In the genomic region with DNA sequence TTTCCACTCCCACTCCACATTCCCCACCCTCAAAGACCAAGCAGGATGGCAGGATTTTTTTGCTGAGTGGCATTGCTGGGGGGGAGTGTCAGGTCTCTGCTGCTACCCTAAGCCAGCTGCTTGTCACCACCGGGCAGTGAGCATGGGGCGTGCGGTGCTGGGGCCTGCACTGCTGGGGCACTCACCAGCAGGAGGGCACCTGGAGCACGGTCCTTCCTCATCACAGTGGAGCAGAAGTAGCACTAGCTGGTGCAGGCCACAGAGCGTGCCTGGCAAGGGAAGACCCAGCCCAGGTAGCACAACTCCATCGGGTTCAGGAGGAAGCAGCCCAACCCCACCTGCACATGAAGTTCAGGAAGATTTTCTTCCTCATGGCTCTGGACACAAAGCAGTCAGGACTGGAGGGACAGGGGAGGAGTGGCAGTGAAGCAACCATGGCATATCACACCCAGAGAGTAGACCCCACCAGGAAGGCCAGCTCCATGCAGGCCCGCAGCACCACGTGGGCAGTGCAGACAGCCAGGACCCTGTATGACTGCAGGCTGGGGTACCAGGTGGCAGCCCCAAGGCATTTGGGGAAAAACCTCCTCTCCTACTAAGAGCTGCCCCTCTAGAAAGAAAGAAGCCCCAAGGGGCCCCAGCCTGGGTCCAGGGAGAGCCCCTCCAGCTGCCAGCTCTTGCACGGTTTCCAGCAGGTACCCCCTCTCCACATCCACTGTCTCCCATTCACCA, we compare ENCODE assay signal across 1 cellular context.
TF ChIP-seq lines count a peak whose summit lies in the region.

No MANE protein-coding gene starts in this region.

TF ChIP-seq in K562, 482 proteins besides CTCF, POLR2A, EP300 and RAD21:
- TF ChIP-seq, protein P1, sequence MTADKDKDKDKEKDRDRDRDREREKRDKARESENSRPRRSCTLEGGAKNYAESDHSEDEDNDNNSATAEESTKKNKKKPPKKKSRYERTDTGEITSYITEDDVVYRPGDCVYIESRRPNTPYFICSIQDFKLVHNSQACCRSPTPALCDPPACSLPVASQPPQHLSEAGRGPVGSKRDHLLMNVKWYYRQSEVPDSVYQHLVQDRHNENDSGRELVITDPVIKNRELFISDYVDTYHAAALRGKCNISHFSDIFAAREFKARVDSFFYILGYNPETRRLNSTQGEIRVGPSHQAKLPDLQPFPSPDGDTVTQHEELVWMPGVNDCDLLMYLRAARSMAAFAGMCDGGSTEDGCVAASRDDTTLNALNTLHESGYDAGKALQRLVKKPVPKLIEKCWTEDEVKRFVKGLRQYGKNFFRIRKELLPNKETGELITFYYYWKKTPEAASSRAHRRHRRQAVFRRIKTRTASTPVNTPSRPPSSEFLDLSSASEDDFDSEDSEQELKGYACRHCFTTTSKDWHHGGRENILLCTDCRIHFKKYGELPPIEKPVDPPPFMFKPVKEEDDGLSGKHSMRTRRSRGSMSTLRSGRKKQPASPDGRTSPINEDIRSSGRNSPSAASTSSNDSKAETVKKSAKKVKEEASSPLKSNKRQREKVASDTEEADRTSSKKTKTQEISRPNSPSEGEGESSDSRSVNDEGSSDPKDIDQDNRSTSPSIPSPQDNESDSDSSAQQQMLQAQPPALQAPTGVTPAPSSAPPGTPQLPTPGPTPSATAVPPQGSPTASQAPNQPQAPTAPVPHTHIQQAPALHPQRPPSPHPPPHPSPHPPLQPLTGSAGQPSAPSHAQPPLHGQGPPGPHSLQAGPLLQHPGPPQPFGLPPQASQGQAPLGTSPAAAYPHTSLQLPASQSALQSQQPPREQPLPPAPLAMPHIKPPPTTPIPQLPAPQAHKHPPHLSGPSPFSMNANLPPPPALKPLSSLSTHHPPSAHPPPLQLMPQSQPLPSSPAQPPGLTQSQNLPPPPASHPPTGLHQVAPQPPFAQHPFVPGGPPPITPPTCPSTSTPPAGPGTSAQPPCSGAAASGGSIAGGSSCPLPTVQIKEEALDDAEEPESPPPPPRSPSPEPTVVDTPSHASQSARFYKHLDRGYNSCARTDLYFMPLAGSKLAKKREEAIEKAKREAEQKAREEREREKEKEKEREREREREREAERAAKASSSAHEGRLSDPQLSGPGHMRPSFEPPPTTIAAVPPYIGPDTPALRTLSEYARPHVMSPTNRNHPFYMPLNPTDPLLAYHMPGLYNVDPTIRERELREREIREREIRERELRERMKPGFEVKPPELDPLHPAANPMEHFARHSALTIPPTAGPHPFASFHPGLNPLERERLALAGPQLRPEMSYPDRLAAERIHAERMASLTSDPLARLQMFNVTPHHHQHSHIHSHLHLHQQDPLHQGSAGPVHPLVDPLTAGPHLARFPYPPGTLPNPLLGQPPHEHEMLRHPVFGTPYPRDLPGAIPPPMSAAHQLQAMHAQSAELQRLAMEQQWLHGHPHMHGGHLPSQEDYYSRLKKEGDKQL (CRISPR knock-in tag; IDR thresholded peaks at IDR 0.05; ENCODE audit: borderline replicate concordance) = no peak
- TF ChIP-seq MIER1 (IDR thresholded peaks at IDR 0.05; ENCODE audit: low read depth) (no peak), SP1 (CRISPR knock-in tag; IDR thresholded peaks at IDR 0.05) (no peak), ZNF277 (CRISPR knock-in tag; IDR thresholded peaks at IDR 0.05; ENCODE audit: borderline replicate concordance) (no peak), HNRNPLL (IDR thresholded peaks at IDR 0.05; ENCODE audit: low read depth, low read length, poor library complexity, severe bottlenecking) (no peak), PHB (CRISPR knock-in tag; IDR thresholded peaks at IDR 0.05) (no peak), SMARCC2 (IDR thresholded peaks at IDR 0.05; ENCODE audit: low read depth) (no peak), FOXA3 (CRISPR knock-in tag; conservative IDR thresholded peaks at IDR 0.05 in 1 of 2, IDR thresholded peaks at IDR 0.05 in 1 of 2) (no peak), LCOR (CRISPR knock-in tag; IDR thresholded peaks at IDR 0.05) (no peak), CBX3 (IDR thresholded peaks at IDR 0.05; ENCODE audit: borderline replicate concordance in 1 of 2, low read length in 2 of 2) (no peak), SRSF7 (optimal IDR thresholded peaks at IDR 0.05; ENCODE audit: low read depth, low read length) (no peak)
